8 cellular contexts compared by ENCODE assay signal in genomic region chr2:168348076-168348475, GRCh38.
DNase-seq lines count a peak whose midpoint lies in the region; ATAC-seq and TF ChIP-seq lines count a peak whose summit lies in the region.

No MANE protein-coding gene starts in this region.

- no peak for TF ChIP-seq EP300 in upper lobe of left lung (IDR thresholded peaks at IDR 0.05)

- no peaks in the 10 kb centered on the region for H3K36me3 ChIP-seq in upper lobe of left lung

- ATAC-seq in GM19455 (IDR thresholded peaks at IDR 0.05; ENCODE audit: unreplicated experiment) (peak; percentile 56), left ventricle myocardium superior (peak; percentile 84), upper lobe of left lung (ENCODE audit: low FRiP score in 2 of 2) (peak; percentile 45 to 46)
- no peak for ATAC-seq in activated CD4-positive, CD25-positive, alpha-beta regulatory T cell treated with anti-CD3 and anti-CD28 coated beads, Interleukin-2, amount 50 U/mL, for 24 hours

- peak; percentile 81 for DNase-seq in DMS 273 (lab: John Stamatoyannopoulos, UW; ENCODE audit: unreplicated experiment)
- DNase-seq in DMS 273 treated with DMSO at 0.1 percent for 48 hours (lab: John Stamatoyannopoulos, UW), result no peak
- peak; percentile 42 for DNase-seq in HuH-7.5 (ENCODE audit: low spot score)
- peak; percentile 48 for DNase-seq in SW480 (ENCODE audit: low spot score)
- DNase-seq in left ventricle myocardium superior, result no peak
- DNase-seq in upper lobe of left lung, result no peak

- H3K27me3 ChIP-seq in upper lobe of left lung, result no peaks in the 10 kb centered on the region

- no peaks in the 10 kb centered on the region for H3K9me3 ChIP-seq in upper lobe of left lung

- no peak overlapping the region for H3K27ac ChIP-seq in upper lobe of left lung

- WGBS in upper lobe of left lung, 2 donors, result 66 to 76% methylated on average over 2 of the region's 2 CpGs

- intact Hi-C loops in left ventricle myocardium superior (cut with micrococcal nuclease), result loop anchor here (5.0 kb wide), 3 partner anchors 339 to 569 kb away; no protein-coding TSS in a partner anchor

- H3K4me3 ChIP-seq in upper lobe of left lung, result no peak overlapping the region

- peak; percentile 8 to 46 (median 34) for TF ChIP-seq CTCF in upper lobe of left lung (IDR thresholded peaks at IDR 0.05)

- peaks cover 0 to 7% (median 3%) of the 10 kb centered on the region in 4 donors for H3K4me1 ChIP-seq in upper lobe of left lung

- TF ChIP-seq POLR2A in upper lobe of left lung (IDR thresholded peaks at IDR 0.05), result no peak

Comparison
In these comparisons a context has a peak if more than half of its experiments do, and no peak if none do; other contexts are left out.
1. DNase-seq: peak in DMS 273 (single experiment), HuH-7.5 (single experiment) and SW480 (single experiment); none in DMS 273 treated with DMSO at 0.1 percent for 48 hours (single experiment), left ventricle myocardium superior (single experiment) and upper lobe of left lung (0 of 2).
2. ATAC-seq: peak in GM19455 (single experiment), left ventricle myocardium superior (single experiment) and upper lobe of left lung (2 of 2); none in activated CD4-positive, CD25-positive, alpha-beta regulatory T cell treated with anti-CD3 and anti-CD28 coated beads, Interleukin-2, amount 50 U/mL, for 24 hours (0 of 2).